ENCODE assay signal across 1 cellular context in genomic region chr1:1347663-1348419, GRCh38.
TF ChIP-seq lines count a peak whose summit lies in the region.

No MANE protein-coding gene starts in this region.

TF ChIP-seq in GM23338, 12 proteins besides CTCF, POLR2A, EP300 and RAD21 (continued from another document):
- TF ChIP-seq REST (IDR thresholded peaks at IDR 0.05; ENCODE audit: unreplicated experiment) (no peak), EZH2phosphoT487 (IDR thresholded peaks at IDR 0.05; ENCODE audit: unreplicated experiment) (no peak), ETS1 (IDR thresholded peaks at IDR 0.05) (no peak), NANOG (IDR thresholded peaks at IDR 0.05; ENCODE audit: borderline replicate concordance) (no peak), STAT1 (IDR thresholded peaks at IDR 0.05; ENCODE audit: unreplicated experiment) (no peak), ZNF331 (CRISPR knock-in tag; IDR thresholded peaks at IDR 0.05; ENCODE audit: low read depth) (no peak)
TF ChIP-seq in GM23338: peak in this region for 0.
